In genomic region chr22:22025320-22026156, GRCh38 we compare ENCODE assay signal across 23 cellular contexts. TPM values are rescaled to one million over a fixed set of nuclear protein-coding genes. Genes with fewer than 3 reads are reported as not detected.
A peak's percentile ranks its signal among the peaks of the same experiment; 100 is the strongest.
DNase-seq lines count a peak whose midpoint lies in the region; ATAC-seq, FAIRE-seq and TF ChIP-seq lines count a peak whose summit lies in the region.
"Had no signal": no experiment of that assay in that cellular context is flagged by ENCODE, and none has a peak within 500 bp of the region (broad histone marks: within the 10 kb centered on the region; RNA-seq: fewer than 3 reads in every experiment).

No MANE protein-coding gene starts in this region.

- TF ChIP-seq CTCF in GM10248 (IDR thresholded peaks at IDR 0.05; ENCODE audit: control extremely low read depth, extremely low read depth, low read depth, missing control alignments) (no peak), mucosa of descending colon (IDR thresholded peaks at IDR 0.05) (no peak), colonic mucosa (IDR thresholded peaks at IDR 0.05) (no peak)

- H3K36me3 ChIP-seq in mucosa of descending colon (ENCODE audit: low read depth) (no peaks in the 10 kb centered on the region), colonic mucosa (no peaks in the 10 kb centered on the region)
- H3K36me3 ChIP-seq: heart left ventricle had no signal

- FAIRE-seq in HTR-8/SVneo (lab: Jason Lieb, UNC) = no peak

- POLR2A ChIA-PET in GM10248 (lab: Yijun Ruan, JAX) = no interaction called here

- intact Hi-C loops in mucosa of descending colon (cut with DNase I, micrococcal nuclease) (no loop called here), colonic mucosa (cut with DNase I) (no loop called here)

- no peaks in the 10 kb centered on the region for H3K4me1 ChIP-seq in mucosa of descending colon (ENCODE audit: low read depth)
- no peaks in the 10 kb centered on the region for H3K4me1 ChIP-seq in colonic mucosa
- H3K4me1 ChIP-seq: testis had no signal

- DNase-seq in GM10248 (ENCODE audit: extremely low spot score) (peak; percentile 76), GM19240 (ENCODE audit: insufficient read length, low spot score) (peak; percentile 25), RPMI8226 (peak; percentile 61), mucosa of descending colon (no peak), DMS53 treated with DMSO at 0.1 percent for 48 hours (lab: John Stamatoyannopoulos, UW; ENCODE audit: unreplicated experiment) (no peak), HTR-8/SVneo (ENCODE audit: insufficient read length, low spot score) (no peak), colonic mucosa (no peak)
- DNase-seq: activated CD4-positive, alpha-beta T cell treated with anti-CD3 and anti-CD28 coated beads for 36 hours; activated CD8-positive, alpha-beta memory T cell treated with anti-CD3 and anti-CD28 coated beads, Interleukin-2, amount 10 ng/mL, durations not matched to agents 7 days and 5 days; activated naive CD8-positive, alpha-beta T cell treated with anti-CD3 and anti-CD28 coated beads, Interleukin-2, amount 10 ng/mL, durations not matched to agents 7 days and 5 days; CD8-positive, alpha-beta T cell; DMS79 treated with DMSO at 0.1 percent for 48 hours; heart left ventricle; left ventricle myocardium superior; NCI-H146; NCI-H82; SK-N-SH; stimulated activated CD8-positive, alpha-beta memory T cell treated with anti-CD3 and anti-CD28 coated beads, Interleukin-4, amount 100 ng/mL, for 48 hours; T1000; testis had no signal

- H3K4me3 ChIP-seq in mucosa of descending colon (no peak overlapping the region), colonic mucosa (no peak overlapping the region)
- H3K4me3 ChIP-seq: heart left ventricle, testis had no signal

- H3K9me3 ChIP-seq in mucosa of descending colon (no peaks in the 10 kb centered on the region), colonic mucosa (no peaks in the 10 kb centered on the region)
- H3K9me3 ChIP-seq: heart left ventricle, SK-N-SH, testis had no signal

- no peaks in the 10 kb centered on the region for H3K27me3 ChIP-seq in colonic mucosa
- H3K27me3 ChIP-seq: heart left ventricle, testis had no signal

- H3K27ac ChIP-seq in colonic mucosa = no peak overlapping the region
- H3K27ac ChIP-seq: heart left ventricle, testis had no signal

- no peak overlapping the region for H3K9ac ChIP-seq in colonic mucosa (ENCODE audit: low read depth in 2 of 2, low read length in 2 of 2)
- H3K9ac ChIP-seq: SK-N-SH had no signal

- CTCF ChIA-PET in GM10248 (lab: Yijun Ruan, JAX) = no interaction called here

- peak; percentile 39 for ATAC-seq in mucosa of descending colon
- no peak for ATAC-seq in HG03280 (IDR thresholded peaks at IDR 0.05; ENCODE audit: unreplicated experiment)
- ATAC-seq: activated CD4-positive, alpha-beta T cell treated with anti-CD3 and anti-CD28 coated beads for 36 hours; activated CD8-positive, alpha-beta memory T cell treated with anti-CD3 and anti-CD28 coated beads, Interleukin-2, amount 10 ng/mL, durations not matched to agents 7 days and 5 days; activated T-helper 17 cell treated with anti-CD3 and anti-CD28 coated beads, Interleukin-2, amount 50 U/mL, for 72 hours; CD8-positive, alpha-beta T cell; left ventricle myocardium superior; Panc1 had no signal

RNA-seq across cellular contexts. Expression of gene TOP3B, which starts 43.0 kb away (rescaled TPM):
- total RNA-seq in mucosa of descending colon (10 to 100 TPM; 30.4 to 40.0 (median 38.3) TPM), colonic mucosa (10 to 100 TPM; 20.1 to 37.4 TPM)

Comparison
In these comparisons a context has a peak if more than half of its experiments do, and no peak if none do; other contexts are left out.
1. DNase-seq: peak in GM10248 (single experiment), GM19240 (single experiment) and RPMI8226 (single experiment); none in mucosa of descending colon (0 of 3), DMS53 treated with DMSO at 0.1 percent for 48 hours (single experiment), HTR-8/SVneo (single experiment) and colonic mucosa (single experiment).